Comparison of ENCODE assay signal across 8 cellular contexts in the genomic region with DNA sequence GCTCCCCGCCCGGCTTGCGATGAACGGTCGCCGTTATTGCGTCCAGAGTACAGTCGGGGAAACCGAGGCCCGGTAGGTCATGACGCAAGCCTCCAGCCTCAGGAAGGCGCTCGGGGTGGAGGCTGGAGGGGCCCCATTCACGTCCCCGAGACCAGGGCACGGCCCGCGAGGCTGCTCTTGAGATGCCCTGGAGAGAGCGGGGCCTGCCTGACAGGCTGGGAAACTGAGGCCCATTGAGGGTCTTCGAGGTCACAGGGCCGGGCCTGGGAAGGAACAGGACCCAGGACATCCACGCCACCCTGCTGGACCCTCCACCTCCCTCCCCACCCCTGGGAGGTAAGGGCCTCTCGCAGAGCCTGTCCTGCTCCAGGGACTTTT. TPM values are rescaled to one million over a fixed set of nuclear protein-coding genes. Genes with fewer than 3 reads are reported as not detected.
DNase-seq lines count a peak whose midpoint lies in the region; ATAC-seq and TF ChIP-seq lines count a peak whose summit lies in the region.

No MANE protein-coding gene starts in this region.

- H3K4me1 ChIP-seq in ectodermal cell (ENCODE audit: control insufficient read depth, insufficient read depth, low read length) = peaks cover 21% of the 10 kb centered on the region

- H3K27ac Mint-ChIP-seq in IgD-negative memory B cell = peak overlapping the region; percentile 100
- H3K27ac Mint-ChIP-seq in natural killer cell = peak overlapping the region; percentile 100

- H3K4me3 ChIP-seq in GM12875 (ENCODE audit: low read depth, low read length) = peak overlapping the region; percentile 93
- H3K4me3 ChIP-seq in ectodermal cell (ENCODE audit: insufficient read depth, low read depth, low read length) = peak overlapping the region; percentile 93

- H3K4me3 Mint-ChIP-seq in IgD-negative memory B cell (peak overlapping the region; percentile 92 to 100 (median 98)), natural killer cell (peak overlapping the region; percentile 97)

- intact Hi-C loops in natural killer cell (cut with micrococcal nuclease) = no loop called here

- peaks cover 6% of the 10 kb centered on the region for H3K36me3 ChIP-seq in ectodermal cell (ENCODE audit: control insufficient read depth, insufficient read depth, low read length)

- 3% methylated on average over 23 of the region's 23 CpGs for WGBS in ectodermal cell, 2 experiments

- DNase-seq in natural killer cell = no peak
- no peak for DNase-seq in GM13977 (ENCODE audit: low spot score)
- DNase-seq in NCI-H187 (lab: John Stamatoyannopoulos, UW) = no peak
- no peak for DNase-seq in germinal center (ENCODE audit: low spot score)
- no peak for DNase-seq in NCI-H748 treated with DMSO at 0.1 percent for 48 hours (lab: John Stamatoyannopoulos, UW)

- TF ChIP-seq CTCF in GM12875 (IDR thresholded peaks at IDR 0.05; ENCODE audit: borderline replicate concordance, insufficient read depth, low read depth, low read length) = no peak
- TF ChIP-seq CTCF in natural killer cell (IDR thresholded peaks at IDR 0.05) = no peak
- no peak for TF ChIP-seq CTCF in GM13977 (IDR thresholded peaks at IDR 0.05; ENCODE audit: extremely low read depth, insufficient read depth, missing control alignments)

- in situ Hi-C loops in GM13977 (cut with MboI; ENCODE audit: low pct_unique_long_range_greater_than_20kb, low sequenced_read_pairs, unreplicated experiment) = loop anchor here (25.0 kb wide), 1 partner anchor 97 kb away; the partner anchor contains the start of genes EFNA2 and FAM174C

- H3K27me3 Mint-ChIP-seq in IgD-negative memory B cell = peaks cover 4% of the 10 kb centered on the region
- H3K27me3 Mint-ChIP-seq in natural killer cell (ENCODE audit: low read depth in 2 of 2) = peaks cover 6% of the 10 kb centered on the region in 2 donors

- H3K9me3 ChIP-seq in ectodermal cell (ENCODE audit: control insufficient read depth, low read length) = no peaks in the 10 kb centered on the region

- no peak for ATAC-seq in natural killer cell

- H3K27me3 ChIP-seq in ectodermal cell (ENCODE audit: control insufficient read depth, insufficient read depth, low read length, poor library complexity, severe bottlenecking) = no peaks in the 10 kb centered on the region

- no peak overlapping the region for H3K27ac ChIP-seq in ectodermal cell (ENCODE audit: insufficient read depth, low read depth, low read length, poor library complexity, severe bottlenecking)

- peaks cover 12 to 17% (median 14%) of the 10 kb centered on the region in 3 donors for H3K4me1 Mint-ChIP-seq in IgD-negative memory B cell
- H3K4me1 Mint-ChIP-seq in natural killer cell = peaks cover 17 to 31% of the 10 kb centered on the region in 2 donors

- H3K9me3 Mint-ChIP-seq in IgD-negative memory B cell (peaks cover 0 to 9% (median 0%) of the 10 kb centered on the region in 3 donors), natural killer cell (no peaks in the 10 kb centered on the region)

- H3K36me3 Mint-ChIP-seq in IgD-negative memory B cell = peaks cover 4% of the 10 kb centered on the region
- H3K36me3 Mint-ChIP-seq in natural killer cell = no peaks in the 10 kb centered on the region

RNA-seq across cellular contexts. Expression of gene NDUFS7, which starts 0.4 kb away (rescaled TPM):
- 233 TPM for polyA plus RNA-seq in IgD-negative memory B cell
- 58.6 TPM for polyA plus RNA-seq in ectodermal cell (2013, experiment 1 of 4)
- 59.8 TPM for polyA plus RNA-seq in ectodermal cell (2013, experiment 2 of 4)
- polyA plus RNA-seq in ectodermal cell (2013, experiment 3 of 4) = 69.8 TPM
- 79.4 TPM for polyA plus RNA-seq in ectodermal cell (2013, experiment 4 of 4)
- 10 to 100 TPM; 60.8 to 67.9 (median 66.6) TPM for total RNA-seq in natural killer cell

RNA-seq across cellular contexts. Expression of gene GAMT, which starts 17.3 kb away (rescaled TPM):
- 14.3 TPM for polyA plus RNA-seq in IgD-negative memory B cell
- 52.9 TPM for polyA plus RNA-seq in ectodermal cell (2013, experiment 1 of 4)
- polyA plus RNA-seq in ectodermal cell (2013, experiment 2 of 4) = 56.8 TPM
- polyA plus RNA-seq in ectodermal cell (2013, experiment 3 of 4) = 38.4 TPM
- polyA plus RNA-seq in ectodermal cell (2013, experiment 4 of 4) = 41.1 TPM
- total RNA-seq in natural killer cell = 1 to 10 TPM; 5.1 to 7.5 (median 7.1) TPM

RNA-seq across cellular contexts. Expression of gene DAZAP1, which starts 23.3 kb away (rescaled TPM):
- polyA plus RNA-seq in IgD-negative memory B cell = 7.2 TPM
- 164 TPM for polyA plus RNA-seq in ectodermal cell (2013, experiment 1 of 4)
- polyA plus RNA-seq in ectodermal cell (2013, experiment 2 of 4) = 161 TPM
- polyA plus RNA-seq in ectodermal cell (2013, experiment 3 of 4) = 111 TPM
- 116 TPM for polyA plus RNA-seq in ectodermal cell (2013, experiment 4 of 4)
- total RNA-seq in natural killer cell = 100 to 1,000 TPM; 166 to 207 (median 170) TPM

RNA-seq across cellular contexts. Expression of gene RPS15, which starts 54.1 kb away (rescaled TPM):
- 3,226 TPM for polyA plus RNA-seq in IgD-negative memory B cell
- polyA plus RNA-seq in ectodermal cell (2013, experiment 1 of 4) = 2,057 TPM
- 2,044 TPM for polyA plus RNA-seq in ectodermal cell (2013, experiment 2 of 4)
- polyA plus RNA-seq in ectodermal cell (2013, experiment 3 of 4) = 2,363 TPM
- polyA plus RNA-seq in ectodermal cell (2013, experiment 4 of 4) = 2,339 TPM
- 100 to 1,000 TPM; 731 to 872 (median 837) TPM for total RNA-seq in natural killer cell
